9 cellular contexts compared by ENCODE assay signal in genomic region chr14:89351958-89352404, GRCh38.
A peak's percentile ranks its signal among the peaks of the same experiment; 100 is the strongest.
DNase-seq lines count a peak whose midpoint lies in the region; ATAC-seq, FAIRE-seq and TF ChIP-seq lines count a peak whose summit lies in the region.
"Had no signal": no experiment of that assay in that cellular context is flagged by ENCODE, and none has a peak within 500 bp of the region (broad histone marks: within the 10 kb centered on the region; RNA-seq: fewer than 3 reads in every experiment).

No MANE protein-coding gene starts in this region.

- H3K4me3 ChIP-seq in HepG2 (replicated peaks in 1 of 3; ENCODE audit: insufficient read depth in 1 of 3, low read depth in 2 of 3, low read length in 3 of 3) (0 out of 6 replicates have a peak overlapping the region, but pooled peaks of 1 of the 3 experiments have one; percentile 12), thoracic aorta (peak overlapping the region; percentile 52), kidney (ENCODE audit: low read length in 2 of 2) (no peak overlapping the region)

- intact Hi-C loops in activated T-helper 1 cell treated with anti-CD3 and anti-CD28 coated beads, Interleukin-12 subunit alpha, Interleukin-12 subunit beta, Interleukin-2, Interleukin-4 antibody, amounts not matched to agents 30 ng/mL and 10 ng/mL and 1 ng/mL, durations not matched to agents 14 hours and 24 hours and 36 hours (cut with micrococcal nuclease) = loop anchor here (2.0 to 5.0 kb wide), 3 partner anchors 13 to 75 kb away; partner anchors contain the start of gene FOXN3
- intact Hi-C loops in HepG2 (cut with micrococcal nuclease; ENCODE audit: unreplicated experiment) (loop anchor here (1.0 to 10.0 kb wide), 5 partner anchors 17 to 311 kb away; partner anchors contain the start of gene FOXN3), kidney (cut with DNase I) (no loop called here)

- peaks cover 53% of the 10 kb centered on the region for H3K4me1 Mint-ChIP-seq in activated T-cell treated with anti-CD3 and anti-CD28 coated beads, Interleukin-2, amount 50 U/mL, for 4 hours (ENCODE audit: low read depth)
- H3K4me1 Mint-ChIP-seq in activated T-helper 1 cell treated with anti-CD3 and anti-CD28 coated beads, Interleukin-12 subunit alpha, Interleukin-12 subunit beta, Interleukin-2, Interleukin-4 antibody, amounts not matched to agents 30 ng/mL and 10 ng/mL and 1 ng/mL, durations not matched to agents 14 hours and 24 hours and 36 hours (ENCODE audit: low read depth) = peaks cover 61% of the 10 kb centered on the region

- H3K27ac ChIP-seq in HepG2 (ENCODE audit: extremely low read length, insufficient read depth, low read length) (peak overlapping the region; percentile 89), thoracic aorta (peak overlapping the region; percentile 59 to 81), kidney (ENCODE audit: low read depth in 2 of 2, low read length in 2 of 2) (no peak overlapping the region)

- in situ Hi-C loops in HepG2 (cut with HindIII; ENCODE audit: extremely low pct_ligation_motif_present, low pct_unique_long_range_greater_than_20kb) = no loop called here

- H3K9ac ChIP-seq in HepG2 (ENCODE audit: insufficient read depth, low read depth, low read length) (peak overlapping the region; percentile 56; the same call in 1 of the 2 replicates), kidney (ENCODE audit: low read length in 2 of 2) (no peak overlapping the region)

- peak overlapping the region; percentile 89 for H3K27ac Mint-ChIP-seq in activated T-helper 1 cell treated with anti-CD3 and anti-CD28 coated beads, Interleukin-12 subunit alpha, Interleukin-12 subunit beta, Interleukin-2, Interleukin-4 antibody, amounts not matched to agents 30 ng/mL and 10 ng/mL and 1 ng/mL, durations not matched to agents 14 hours and 24 hours and 36 hours

- no peaks in the 10 kb centered on the region for H3K27me3 Mint-ChIP-seq in activated T-cell treated with anti-CD3 and anti-CD28 coated beads, Interleukin-2, amount 50 U/mL, for 4 hours (ENCODE audit: low read depth)
- H3K27me3 Mint-ChIP-seq in activated T-helper 1 cell treated with anti-CD3 and anti-CD28 coated beads, Interleukin-12 subunit alpha, Interleukin-12 subunit beta, Interleukin-2, Interleukin-4 antibody, amounts not matched to agents 30 ng/mL and 10 ng/mL and 1 ng/mL, durations not matched to agents 14 hours and 24 hours and 36 hours (ENCODE audit: insufficient read depth) = no peaks in the 10 kb centered on the region

- H3K9me3 ChIP-seq in HepG2 (ENCODE audit: low read length) = no peaks in the 10 kb centered on the region
- H3K9me3 ChIP-seq in thoracic aorta = no peaks in the 10 kb centered on the region
- no peaks in the 10 kb centered on the region for H3K9me3 ChIP-seq in kidney (ENCODE audit: control insufficient read depth in 1 of 2, low read length in 2 of 2)

- TF ChIP-seq EP300 in HepG2 (IDR thresholded peaks at IDR 0.05; ENCODE audit: low read depth in 2 of 2, low read length in 2 of 2) (peak in 1 of 2 experiments; percentile 95; a peak in 2 of 4 replicates), HepG2 (CRISPR knock-in tag; IDR thresholded peaks at IDR 0.05; ENCODE audit: borderline replicate concordance) (no peak)

- H3K4me2 ChIP-seq in HepG2 (ENCODE audit: low read depth, low read length) = peak overlapping the region; percentile 56

- BruUV-seq in HepG2 (replicated peaks; lab: Mats Ljungman, UMichigan) = no TSS peak

- FAIRE-seq in HepG2 (lab: Jason Lieb, UNC) (peak; percentile 84), kidney (lab: Jason Lieb, UNC) (no peak)

- ATAC-seq in activated T-cell treated with anti-CD3 and anti-CD28 coated beads, Interleukin-2, amount 50 U/mL, for 4 hours = no peak
- ATAC-seq in HepG2 (peak; percentile 91), thoracic aorta (ENCODE audit: insufficient number of reproducible peaks, low FRiP score, low read depth) (no peak)

- H4K20me1 ChIP-seq in HepG2 (ENCODE audit: insufficient read depth, low read length) = no peaks in the 10 kb centered on the region

- H3K36me3 Mint-ChIP-seq in activated T-cell treated with anti-CD3 and anti-CD28 coated beads, Interleukin-2, amount 50 U/mL, for 4 hours (ENCODE audit: insufficient read depth) = peaks cover 29% of the 10 kb centered on the region
- H3K36me3 Mint-ChIP-seq in activated T-helper 1 cell treated with anti-CD3 and anti-CD28 coated beads, Interleukin-12 subunit alpha, Interleukin-12 subunit beta, Interleukin-2, Interleukin-4 antibody, amounts not matched to agents 30 ng/mL and 10 ng/mL and 1 ng/mL, durations not matched to agents 14 hours and 24 hours and 36 hours (ENCODE audit: low read depth) = peaks cover 42% of the 10 kb centered on the region

- H3K4me1 ChIP-seq in HepG2 (ENCODE audit: insufficient read depth, low read length) (peaks cover 69% of the 10 kb centered on the region), thoracic aorta (ENCODE audit: control insufficient read depth in 1 of 2, low read depth in 2 of 2) (peaks cover 26 to 49% of the 10 kb centered on the region in 2 donors), kidney (ENCODE audit: control insufficient read depth in 1 of 2, insufficient read depth in 1 of 2, low read depth in 1 of 2, low read length in 2 of 2) (peaks cover 6 to 20% of the 10 kb centered on the region in 2 donors)

- no peak for TF ChIP-seq RAD21 in HepG2 (CRISPR knock-in tag; IDR thresholded peaks at IDR 0.05)

- no peak for TF ChIP-seq POLR2A in HepG2 (IDR thresholded peaks at IDR 0.05; ENCODE audit: insufficient read depth in 1 of 2, low read depth in 2 of 2, low read length in 2 of 2)

- H3K27me3 ChIP-seq in HepG2 (ENCODE audit: control insufficient read depth in 1 of 2, insufficient read depth in 2 of 2, low read length in 2 of 2) (no peaks in the 10 kb centered on the region), thoracic aorta (replicated peaks; ENCODE audit: insufficient read depth) (no peaks in the 10 kb centered on the region)

- H2AFZ ChIP-seq in HepG2 (ENCODE audit: low read length) = no peak overlapping the region

- H3K79me2 ChIP-seq in HepG2 (ENCODE audit: insufficient read depth, low read length) = peaks cover 57% of the 10 kb centered on the region

- POLR2A ChIA-PET in HepG2 (lab: Yijun Ruan, JAX) = interaction anchor here (0.7 to 3.8 kb wide), 19 partner anchors 11 to 605 kb away, joined by 3 to 57 read pairs (median 4); no protein-coding TSS in a partner anchor

- peak overlapping the region; percentile 74 for H3K4me3 Mint-ChIP-seq in activated T-cell treated with anti-CD3 and anti-CD28 coated beads, Interleukin-2, amount 50 U/mL, for 4 hours
- peak overlapping the region; percentile 69 for H3K4me3 Mint-ChIP-seq in activated T-helper 1 cell treated with anti-CD3 and anti-CD28 coated beads, Interleukin-12 subunit alpha, Interleukin-12 subunit beta, Interleukin-2, Interleukin-4 antibody, amounts not matched to agents 30 ng/mL and 10 ng/mL and 1 ng/mL, durations not matched to agents 14 hours and 24 hours and 36 hours

- no peaks in the 10 kb centered on the region for H3K9me3 Mint-ChIP-seq in activated T-cell treated with anti-CD3 and anti-CD28 coated beads, Interleukin-2, amount 50 U/mL, for 4 hours
- peaks cover 3% of the 10 kb centered on the region for H3K9me3 Mint-ChIP-seq in activated T-helper 1 cell treated with anti-CD3 and anti-CD28 coated beads, Interleukin-12 subunit alpha, Interleukin-12 subunit beta, Interleukin-2, Interleukin-4 antibody, amounts not matched to agents 30 ng/mL and 10 ng/mL and 1 ng/mL, durations not matched to agents 14 hours and 24 hours and 36 hours

- CTCF ChIA-PET in HepG2 (lab: Yijun Ruan, JAX; ENCODE audit: low intra/inter-chr PET ratio, low total read pairs) = no interaction called here

- TF ChIP-seq CTCF in HepG2 (CRISPR knock-in tag; IDR thresholded peaks at IDR 0.05) (no peak), thoracic aorta (IDR thresholded peaks at IDR 0.05) (no peak), kidney (IDR thresholded peaks at IDR 0.05; ENCODE audit: borderline replicate concordance, extremely low read depth, insufficient read depth) (no peak), GM20000 (IDR thresholded peaks at IDR 0.05; ENCODE audit: extremely low read depth, missing control alignments) (no peak)

- under 1% methylated on average over 6 of the region's 6 CpGs for WGBS in HepG2 (ENCODE audit: low lambda C conversion rate)

- no peak for DNase-seq in activated T-cell treated with anti-CD3 and anti-CD28 coated beads, Interleukin-2, amount 50 U/mL, for 4 hours
- DNase-seq in activated T-cell treated with anti-CD3 and anti-CD28 coated beads, Interleukin-2, amount 50 U/mL, for 1 hour = no peak
- DNase-seq in activated T-helper 1 cell treated with anti-CD3 and anti-CD28 coated beads, Interleukin-12 subunit alpha, Interleukin-12 subunit beta, Interleukin-2, Interleukin-4 antibody, amounts not matched to agents 30 ng/mL and 10 ng/mL and 1 ng/mL, durations not matched to agents 14 hours and 24 hours and 36 hours (ENCODE audit: low spot score) = no peak
- DNase-seq in HepG2 (ENCODE audit: low spot score) = peak; percentile 94
- DNase-seq in thoracic aorta (ENCODE audit: low spot score) = no peak
- no peak for DNase-seq in kidney
- no peak for DNase-seq in stimulated activated CD4-positive, alpha-beta T cell treated with anti-CD3 and anti-CD28 coated beads, Interleukin-2, amount 100 ng/mL, for 24 hours
- no peak for DNase-seq in GM20000 (ENCODE audit: low spot score)
- DNase-seq: C1 segment of cervical spinal cord had no signal

- H3K36me3 ChIP-seq in HepG2 (replicated peaks in 1 of 2; ENCODE audit: control insufficient read depth in 1 of 2, insufficient read depth in 2 of 2, low read length in 2 of 2) (peaks cover 18 to 42% of the 10 kb centered on the region in 2 experiments), thoracic aorta (peaks cover 3% of the 10 kb centered on the region), kidney (ENCODE audit: control insufficient read depth in 1 of 2, insufficient read depth in 2 of 2, low read length in 2 of 2) (no peaks in the 10 kb centered on the region)

TF ChIP-seq in HepG2, 621 proteins besides CTCF, POLR2A, EP300 and RAD21 (continues in another document):
- peak; percentile 84 for TF ChIP-seq RXRA (CRISPR knock-in tag; IDR thresholded peaks at IDR 0.05)
- no peak for TF ChIP-seq RBAK (CRISPR knock-in tag; IDR thresholded peaks at IDR 0.05)
- peak; percentile 22; the same call in 1 of the 2 replicates for TF ChIP-seq MEF2D (CRISPR knock-in tag; IDR thresholded peaks at IDR 0.05)
- TF ChIP-seq, protein P1, sequence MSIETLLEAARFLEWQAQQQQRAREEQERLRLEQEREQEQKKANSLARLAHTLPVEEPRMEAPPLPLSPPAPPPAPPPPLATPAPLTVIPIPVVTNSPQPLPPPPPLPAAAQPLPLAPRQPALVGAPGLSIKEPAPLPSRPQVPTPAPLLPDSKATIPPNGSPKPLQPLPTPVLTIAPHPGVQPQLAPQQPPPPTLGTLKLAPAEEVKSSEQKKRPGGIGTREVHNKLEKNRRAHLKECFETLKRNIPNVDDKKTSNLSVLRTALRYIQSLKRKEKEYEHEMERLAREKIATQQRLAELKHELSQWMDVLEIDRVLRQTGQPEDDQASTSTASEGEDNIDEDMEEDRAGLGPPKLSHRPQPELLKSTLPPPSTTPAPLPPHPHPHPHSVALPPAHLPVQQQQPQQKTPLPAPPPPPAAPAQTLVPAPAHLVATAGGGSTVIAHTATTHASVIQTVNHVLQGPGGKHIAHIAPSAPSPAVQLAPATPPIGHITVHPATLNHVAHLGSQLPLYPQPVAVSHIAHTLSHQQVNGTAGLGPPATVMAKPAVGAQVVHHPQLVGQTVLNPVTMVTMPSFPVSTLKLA (IDR thresholded peaks at IDR 0.05) = peak; percentile 38; the same call in 1 of the 2 replicates
- no peak for TF ChIP-seq MIER2 (CRISPR knock-in tag; IDR thresholded peaks at IDR 0.05)

Comparison
In these comparisons a context has a peak if more than half of its experiments do, and no peak if none do; other contexts are left out.
1. H3K27ac ChIP-seq: peak in HepG2 (single experiment) and thoracic aorta (2 of 2); none in kidney (0 of 2).